In genomic region chr3:28348286-28348636, GRCh38 we compare ENCODE assay signal across 8 cellular contexts. TPM values are rescaled to one million over a fixed set of nuclear protein-coding genes. Genes with fewer than 3 reads are reported as not detected.
DNase-seq lines count a peak whose midpoint lies in the region; ATAC-seq and TF ChIP-seq lines count a peak whose summit lies in the region.

No MANE protein-coding gene starts in this region.

- peaks cover 42% of the 10 kb centered on the region for H3K4me1 Mint-ChIP-seq in activated CD8-positive, alpha-beta T cell treated with anti-CD3 and anti-CD28 coated beads for 36 hours (ENCODE audit: low read depth)

- in situ Hi-C loops in HAP-1 (cut with MboI; ENCODE audit: low sequenced_read_pairs), result no loop called here

- H3K9me3 ChIP-seq in BE2C, result no peaks in the 10 kb centered on the region
- H3K9me3 ChIP-seq in HAP-1, result no peaks in the 10 kb centered on the region
- H3K9me3 ChIP-seq in heart right ventricle, result peaks cover 0 to 24% (median 2%) of the 10 kb centered on the region in 11 donors

- TF ChIP-seq CTCF in BE2C (IDR thresholded peaks at IDR 0.05; ENCODE audit: low read depth, low read length), result no peak
- TF ChIP-seq CTCF in activated CD8-positive, alpha-beta T cell treated with anti-CD3 and anti-CD28 coated beads for 36 hours (IDR thresholded peaks at IDR 0.05), result no peak
- TF ChIP-seq CTCF in heart right ventricle (IDR thresholded peaks at IDR 0.05), result no peak
- no peak for TF ChIP-seq CTCF in retinal pigment epithelial cell (conservative IDR thresholded peaks at IDR 0.05; ENCODE audit: low read depth, low read length)

- H3K9me3 Mint-ChIP-seq in activated CD8-positive, alpha-beta T cell treated with anti-CD3 and anti-CD28 coated beads for 36 hours, result peaks cover 2% of the 10 kb centered on the region

- H3K27me3 Mint-ChIP-seq in activated CD8-positive, alpha-beta T cell treated with anti-CD3 and anti-CD28 coated beads for 36 hours, result no peaks in the 10 kb centered on the region

- no peak for DNase-seq in BE2C
- no peak for DNase-seq in HAP-1 (ENCODE audit: low spot score in 2 of 2)
- peak; percentile 95 for DNase-seq in activated CD8-positive, alpha-beta T cell treated with anti-CD3 and anti-CD28 coated beads for 36 hours
- DNase-seq in heart right ventricle, result no peak
- DNase-seq in retinal pigment epithelial cell (ENCODE audit: low read depth), result peak; percentile 42
- no peak for DNase-seq in activated CD4-positive, alpha-beta T cell treated with anti-CD3 and anti-CD28 coated beads for 4 hours
- no peak for DNase-seq in OCI-M2 (lab: John Stamatoyannopoulos, UW; ENCODE audit: unreplicated experiment)

- POLR2A ChIA-PET in activated CD8-positive, alpha-beta T cell treated with anti-CD3 and anti-CD28 coated beads for 36 hours (lab: Charles Lee), result interaction anchor here (1.2 to 1.4 kb wide), 4 partner anchors 36 to 635 kb away, joined by 3 to 5 read pairs (median 4); no protein-coding TSS in a partner anchor

- H3K27ac ChIP-seq in heart right ventricle, result peak overlapping the region; percentile 97 to 100 (median 98)

- no peaks in the 10 kb centered on the region for H3K27me3 ChIP-seq in BE2C
- H3K27me3 ChIP-seq in HAP-1 (ENCODE audit: low read depth), result no peaks in the 10 kb centered on the region
- H3K27me3 ChIP-seq in heart right ventricle, result no peaks in the 10 kb centered on the region

- H3K36me3 ChIP-seq in BE2C, result no peaks in the 10 kb centered on the region
- no peaks in the 10 kb centered on the region for H3K36me3 ChIP-seq in HAP-1 (replicated peaks)
- H3K36me3 ChIP-seq in heart right ventricle, result peaks cover 0 to 12% (median 4%) of the 10 kb centered on the region in 9 donors

- H3K27ac Mint-ChIP-seq in activated CD8-positive, alpha-beta T cell treated with anti-CD3 and anti-CD28 coated beads for 36 hours, result peak overlapping the region; percentile 93

- peak overlapping the region; percentile 96 for H3K4me3 Mint-ChIP-seq in activated CD8-positive, alpha-beta T cell treated with anti-CD3 and anti-CD28 coated beads for 36 hours

- no peaks in the 10 kb centered on the region for H3K4me1 ChIP-seq in BE2C
- H3K4me1 ChIP-seq in HAP-1, result peaks cover 21% of the 10 kb centered on the region
- peaks cover 9 to 69% (median 55%) of the 10 kb centered on the region in 9 donors for H3K4me1 ChIP-seq in heart right ventricle

- CTCF ChIA-PET in activated CD8-positive, alpha-beta T cell treated with anti-CD3 and anti-CD28 coated beads for 36 hours (lab: Charles Lee), result interaction anchor here (1.3 to 2.0 kb wide), 4 partner anchors 9 to 626 kb away, joined by 4 to 12 read pairs (median 6); partner anchors contain the start of gene EOMES

- intact Hi-C loops in activated CD8-positive, alpha-beta T cell treated with anti-CD3 and anti-CD28 coated beads for 36 hours (cut with micrococcal nuclease), result no loop called here
- intact Hi-C loops in heart right ventricle (cut with DNase I), result loop anchor here in 1 of 10 donors (5.0 kb wide), 1 partner anchor 106 kb away; the partner anchor contains the start of gene CMC1

- peaks cover 25% of the 10 kb centered on the region for H3K36me3 Mint-ChIP-seq in activated CD8-positive, alpha-beta T cell treated with anti-CD3 and anti-CD28 coated beads for 36 hours (ENCODE audit: low read depth)

- H3K4me3 ChIP-seq in BE2C (ENCODE audit: low read depth, low read length) (peak overlapping the region; percentile 78), HAP-1 (peak overlapping the region; percentile 72), heart right ventricle (peak overlapping the region; percentile 65 to 90 (median 82)), retinal pigment epithelial cell (ENCODE audit: low read length) (peak overlapping the region; percentile 89)

- WGBS in heart right ventricle, 2 donors, result 0 to 1% methylated on average over 15 of the region's 15 CpGs

- ATAC-seq in activated CD8-positive, alpha-beta T cell treated with anti-CD3 and anti-CD28 coated beads for 36 hours, result peak; percentile 77
- ATAC-seq in heart right ventricle (peak in 7 of 8 donors; percentile 87 to 94 (median 91)), HG03460 (IDR thresholded peaks at IDR 0.05; ENCODE audit: unreplicated experiment) (no peak)

RNA-seq across cellular contexts. Expression of gene ZCWPW2, which starts 0.3 kb away (rescaled TPM):
- polyA plus RNA-seq in BE2C (2012; ENCODE audit: insufficient read depth, insufficient read length, low read depth), result not detected
- under 1 TPM in 1 of 2 experiments, not detected in 1; 0.68 TPM for total RNA-seq in activated CD8-positive, alpha-beta T cell treated with anti-CD3 and anti-CD28 coated beads for 36 hours
- total RNA-seq in heart right ventricle, result 1 to 10 TPM; 1.6 to 4.0 (median 2.6) TPM
- 1 to 10 TPM in 1 of 2 donors, under 1 TPM in 1; 0.71 to 2.0 TPM for polyA plus RNA-seq in heart right ventricle

RNA-seq across cellular contexts. Expression of gene AZI2, which starts 0.4 kb away (rescaled TPM):
- 20.8 TPM for polyA plus RNA-seq in BE2C (2012; ENCODE audit: insufficient read depth, insufficient read length, low read depth)
- total RNA-seq in activated CD8-positive, alpha-beta T cell treated with anti-CD3 and anti-CD28 coated beads for 36 hours, result 10 to 100 TPM; 35.1 to 39.1 TPM
- total RNA-seq in heart right ventricle, result 10 to 100 TPM; 29.7 to 42.8 (median 35.8) TPM
- polyA plus RNA-seq in heart right ventricle, result 10 to 100 TPM; 19.6 to 30.2 TPM

Comparison
In these comparisons a context has a peak if more than half of its experiments do, and no peak if none do; other contexts are left out.
1. DNase-seq: peak in activated CD8-positive, alpha-beta T cell treated with anti-CD3 and anti-CD28 coated beads for 36 hours (single experiment) and retinal pigment epithelial cell (single experiment); none in BE2C (single experiment), HAP-1 (0 of 2), heart right ventricle (0 of 2), activated CD4-positive, alpha-beta T cell treated with anti-CD3 and anti-CD28 coated beads for 4 hours (0 of 2) and OCI-M2 (single experiment).
2. Peak in every context shown above with its lines, with median percentiles within 50 percentile points of each other: H3K4me3 ChIP-seq.